ENCODE assay signal across 11 cellular contexts in the genomic region with DNA sequence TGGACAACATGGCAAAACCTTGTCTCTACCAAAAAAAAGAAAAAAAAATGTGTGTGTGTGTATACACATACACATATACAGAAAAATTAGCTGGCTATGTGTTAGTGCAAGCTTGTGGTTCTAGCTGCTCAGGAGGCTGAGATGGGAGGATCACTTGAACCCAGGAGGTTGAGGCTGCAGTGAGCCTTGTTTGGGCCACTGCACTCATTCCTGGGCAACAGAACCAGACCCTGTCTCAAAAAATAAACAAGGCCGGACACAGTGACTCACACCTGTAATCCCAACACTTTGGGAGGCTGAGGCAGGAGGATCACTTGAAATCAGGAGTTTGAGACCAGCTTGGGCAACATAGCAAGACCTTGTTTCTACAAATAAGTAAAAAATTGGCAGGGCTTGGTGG. TPM values are rescaled to one million over a fixed set of nuclear protein-coding genes. Genes with fewer than 3 reads are reported as not detected.
DNase-seq lines count a peak whose midpoint lies in the region; TF ChIP-seq lines count a peak whose summit lies in the region.
"Had no signal": no experiment of that assay in that cellular context is flagged by ENCODE, and none has a peak within 500 bp of the region (broad histone marks: within the 10 kb centered on the region; RNA-seq: fewer than 3 reads in every experiment).

No MANE protein-coding gene starts in this region.

- H3K27ac Mint-ChIP-seq in CD8-positive, alpha-beta memory T cell: peak overlapping the region in 7 of 8 donors; percentile 35 to 92 (median 57)
- H3K27ac Mint-ChIP-seq in brain: no peak overlapping the region
- no peak overlapping the region for H3K27ac Mint-ChIP-seq in nephron
- H3K27ac Mint-ChIP-seq in endothelial cell (ENCODE audit: unreplicated experiment): no peak overlapping the region

- peak overlapping the region; percentile 29 for H3K4me3 ChIP-seq in CD8-positive, alpha-beta memory T cell (ENCODE audit: low read length)
- H3K4me3 ChIP-seq in Karpas-422 (ENCODE audit: low read length): peak overlapping the region; percentile 80; the same call in 1 of the 2 replicates

- H3K27me3 Mint-ChIP-seq in CD8-positive, alpha-beta memory T cell: peaks cover 0 to 5% of the 10 kb centered on the region in 2 donors
- H3K27me3 Mint-ChIP-seq in brain (peaks cover 6% of the 10 kb centered on the region), nephron (ENCODE audit: low read depth) (no peaks in the 10 kb centered on the region), endothelial cell (ENCODE audit: unreplicated experiment) (peaks cover 13% of the 10 kb centered on the region)

- H3K79me2 ChIP-seq in Karpas-422 (ENCODE audit: low read length): peaks cover 63% of the 10 kb centered on the region

- CTCF ChIA-PET in CD8-positive, alpha-beta memory T cell (lab: Charles Lee): interaction anchor here (1.1 kb wide), 1 partner anchor 21 kb away, joined by 3 read pairs; a partner anchor contains a TSS

- peak overlapping the region in 6 of 7 donors; percentile 43 to 99 (median 65) for H3K4me3 Mint-ChIP-seq in CD8-positive, alpha-beta memory T cell
- H3K4me3 Mint-ChIP-seq in brain (peak overlapping the region in 4 of 5 experiments; percentile 53 to 54 (median 54)), nephron (peak overlapping the region in 2 of 3 experiments; percentile 51 to 60), endothelial cell (ENCODE audit: unreplicated experiment) (no peak overlapping the region)

- H3K4me1 ChIP-seq in CD8-positive, alpha-beta memory T cell (ENCODE audit: insufficient read depth, low read length): peaks cover 40% of the 10 kb centered on the region
- H3K4me1 ChIP-seq in Karpas-422 (ENCODE audit: low read length): peaks cover 16% of the 10 kb centered on the region

- TF ChIP-seq CTCF in brain (conservative IDR thresholded peaks at IDR 0.05): no peak
- TF ChIP-seq CTCF in nephron (IDR thresholded peaks at IDR 0.05; ENCODE audit: unreplicated experiment in 3 of 3): no peak
- TF ChIP-seq CTCF in endothelial cell (IDR thresholded peaks at IDR 0.05; ENCODE audit: unreplicated experiment): no peak

- peak overlapping the region; percentile 88; the same call in 1 of the 2 replicates for H3K9ac ChIP-seq in Karpas-422 (ENCODE audit: low read length)

- H3K4me1 Mint-ChIP-seq in CD8-positive, alpha-beta memory T cell: peaks cover 50 to 69% (median 68%) of the 10 kb centered on the region in 3 donors
- H3K4me1 Mint-ChIP-seq in brain: peaks cover 64% of the 10 kb centered on the region
- peaks cover 13% of the 10 kb centered on the region for H3K4me1 Mint-ChIP-seq in nephron
- peaks cover 22% of the 10 kb centered on the region for H3K4me1 Mint-ChIP-seq in endothelial cell (ENCODE audit: unreplicated experiment)

- no peaks in the 10 kb centered on the region for H3K9me3 Mint-ChIP-seq in CD8-positive, alpha-beta memory T cell
- H3K9me3 Mint-ChIP-seq in brain (peaks cover 0 to 2% (median 0%) of the 10 kb centered on the region in 5 experiments), nephron (no peaks in the 10 kb centered on the region), endothelial cell (ENCODE audit: unreplicated experiment) (no peaks in the 10 kb centered on the region)

- peaks cover 0 to 48% (median 7%) of the 10 kb centered on the region in 3 donors for H3K36me3 Mint-ChIP-seq in CD8-positive, alpha-beta memory T cell
- peaks cover 13% of the 10 kb centered on the region for H3K36me3 Mint-ChIP-seq in brain
- H3K36me3 Mint-ChIP-seq in nephron (ENCODE audit: low read depth): peaks cover under 1% of the 10 kb centered on the region
- H3K36me3 Mint-ChIP-seq in endothelial cell (ENCODE audit: low read depth, unreplicated experiment): peaks cover 11% of the 10 kb centered on the region

- DNase-seq in CD8-positive, alpha-beta memory T cell: no peak
- DNase-seq in Karpas-422 (no peak), DMS79 (lab: John Stamatoyannopoulos, UW) (no peak), endothelial cell (ENCODE audit: low spot score) (no peak)
- no peak for DNase-seq in stimulated activated CD4-positive, alpha-beta T cell treated with anti-CD3 and anti-CD28 coated beads, Interleukin-1b, Interleukin-23, amount 100 ng/mL, for 48 hours
- DNase-seq: dorsolateral prefrontal cortex, foreskin fibroblast, NCI-H2171, sigmoid colon had no signal

- POLR2A ChIA-PET in CD8-positive, alpha-beta memory T cell (lab: Charles Lee): interaction anchor here (0.6 to 1.1 kb wide), 3 partner anchors 17 to 190 kb away, joined by 3 to 8 read pairs (median 3); a partner anchor contains a TSS

- H3K4me2 ChIP-seq in Karpas-422 (ENCODE audit: low read depth, low read length, poor library complexity, severe bottlenecking): peak overlapping the region; percentile 98

- H4K20me1 ChIP-seq in Karpas-422 (ENCODE audit: insufficient read depth, low read depth, low read length): peaks cover 19% of the 10 kb centered on the region

- peaks cover 4% of the 10 kb centered on the region for H3K36me3 ChIP-seq in CD8-positive, alpha-beta memory T cell (ENCODE audit: insufficient read depth, low read length)
- H3K36me3 ChIP-seq in Karpas-422 (ENCODE audit: insufficient read depth, low read length): peaks cover 6% of the 10 kb centered on the region; the same call in 1 of the 2 replicates

- H3K9me3 ChIP-seq in CD8-positive, alpha-beta memory T cell (ENCODE audit: low read length): no peaks in the 10 kb centered on the region
- H3K9me3 ChIP-seq in Karpas-422 (ENCODE audit: low read length): no peaks in the 10 kb centered on the region
- H3K9me3 ChIP-seq: sigmoid colon had no signal

- no peaks in the 10 kb centered on the region for H3K27me3 ChIP-seq in CD8-positive, alpha-beta memory T cell (ENCODE audit: insufficient read depth, low read length, poor library complexity, severe bottlenecking)
- no peaks in the 10 kb centered on the region for H3K27me3 ChIP-seq in Karpas-422 (ENCODE audit: low read length)
- H3K27me3 ChIP-seq: dorsolateral prefrontal cortex, sigmoid colon had no signal

- H2AFZ ChIP-seq in Karpas-422 (ENCODE audit: low read length): no peak overlapping the region

- no peak overlapping the region for H3K27ac ChIP-seq in CD8-positive, alpha-beta memory T cell (ENCODE audit: low read depth, low read length)
- no peak overlapping the region for H3K27ac ChIP-seq in Karpas-422 (ENCODE audit: low read length)

- H3K9me2 ChIP-seq in Karpas-422 (replicated peaks; ENCODE audit: insufficient read depth, low read length): no peaks in the 10 kb centered on the region

RNA-seq across cellular contexts. Expression of a gene that starts 2.1 kb away (rescaled TPM):
- total RNA-seq in CD8-positive, alpha-beta memory T cell: 10 to 100 TPM; 23.4 to 23.7 TPM
- polyA plus RNA-seq in CD8-positive, alpha-beta memory T cell: 42.6 TPM
- 12.3 and 23.5 TPM in 2 replicates for total RNA-seq in Karpas-422 (2014; rRNA removed; shearing (Covaris generic); ENCODE audit: low replicate concordance)
- polyA plus RNA-seq in brain (ENCODE audit: insufficient read depth, low read depth, low replicate concordance): 5.4 TPM
- total RNA-seq in endothelial cell (ENCODE audit: unreplicated experiment): 22.1 TPM

RNA-seq across cellular contexts. Expression of a gene that starts 20.6 kb away (rescaled TPM):
- 100 to 1,000 TPM; 281 to 287 TPM for total RNA-seq in CD8-positive, alpha-beta memory T cell
- polyA plus RNA-seq in CD8-positive, alpha-beta memory T cell: 153 TPM
- 169 and 304 TPM in 2 replicates for total RNA-seq in Karpas-422 (2014; rRNA removed; shearing (Covaris generic); ENCODE audit: low replicate concordance)
- 71.0 TPM for polyA plus RNA-seq in brain (ENCODE audit: insufficient read depth, low read depth, low replicate concordance)
- total RNA-seq in endothelial cell (ENCODE audit: unreplicated experiment): 401 TPM

RNA-seq across cellular contexts. Expression of a gene that starts 44.2 kb away (rescaled TPM):
- total RNA-seq in CD8-positive, alpha-beta memory T cell: 1,000 to 10,000 TPM; 1,152 to 1,183 TPM
- polyA plus RNA-seq in CD8-positive, alpha-beta memory T cell: 110 TPM
- total RNA-seq in Karpas-422 (2014; rRNA removed; shearing (Covaris generic); ENCODE audit: low replicate concordance): 241 and 246 TPM in 2 replicates
- polyA plus RNA-seq in brain (ENCODE audit: insufficient read depth, low read depth, low replicate concordance): 145 TPM
- 212 TPM for total RNA-seq in endothelial cell (ENCODE audit: unreplicated experiment)

RNA-seq across cellular contexts. Expression of a gene that starts 44.8 kb away (rescaled TPM):
- 100 to 1,000 TPM; 449 to 476 TPM for total RNA-seq in CD8-positive, alpha-beta memory T cell
- polyA plus RNA-seq in CD8-positive, alpha-beta memory T cell: 141 TPM
- 132 and 192 TPM in 2 replicates for total RNA-seq in Karpas-422 (2014; rRNA removed; shearing (Covaris generic); ENCODE audit: low replicate concordance)
- 90.9 TPM for polyA plus RNA-seq in brain (ENCODE audit: insufficient read depth, low read depth, low replicate concordance)
- total RNA-seq in endothelial cell (ENCODE audit: unreplicated experiment): 73.6 TPM

Comparison
In these comparisons a context has a peak if more than half of its experiments do, and no peak if none do; other contexts are left out.
1. H3K27ac Mint-ChIP-seq: peak in CD8-positive, alpha-beta memory T cell (7 of 8); none in brain (0 of 5), nephron (0 of 3) and endothelial cell (single experiment).